In genomic region chr11:65110354-65110861, GRCh38 we compare ENCODE assay signal across 8 cellular contexts. TPM values are rescaled to one million over a fixed set of nuclear protein-coding genes. Genes with fewer than 3 reads are reported as not detected.
DNase-seq lines count a peak whose midpoint lies in the region; ATAC-seq and TF ChIP-seq lines count a peak whose summit lies in the region.

No MANE protein-coding gene starts in this region.

- H3K36me3 ChIP-seq in OCI-LY1 (ENCODE audit: insufficient read depth, low read length) (peaks cover 33% of the 10 kb centered on the region; the same call in 1 of the 2 replicates), endocrine pancreas (ENCODE audit: control insufficient read depth, insufficient read depth, low read length) (peaks cover 6% of the 10 kb centered on the region)

- peak; percentile 83 for DNase-seq in DMS79 treated with DMSO at 0.1 percent for 48 hours (lab: John Stamatoyannopoulos, UW)
- peak; percentile 83 for DNase-seq in Jurkat, Clone E6-1 (ENCODE audit: low read depth, low spot score)
- DNase-seq in activated CD8-positive, alpha-beta memory T cell treated with anti-CD3 and anti-CD28 coated beads, Interleukin-2, amount 10 ng/mL, durations not matched to agents 7 days and 5 days: peak; percentile 96
- peak; percentile 89 for DNase-seq in midbrain (lab: John Stamatoyannopoulos, UW)
- DNase-seq in stimulated activated CD8-positive, alpha-beta memory T cell treated with anti-CD3 and anti-CD28 coated beads, Interleukin-4, amount 100 ng/mL, for 1 hour (ENCODE audit: low read depth in 2 of 2, low spot score in 1 of 2): peak; percentile 92 to 97

- peak overlapping the region; percentile 3; the same call in 1 of the 2 replicates for H3K4me2 ChIP-seq in OCI-LY1 (ENCODE audit: low read length)

- H4K20me1 ChIP-seq in OCI-LY1 (ENCODE audit: insufficient read depth, low read length): no peaks in the 10 kb centered on the region

- peaks cover 8% of the 10 kb centered on the region for H3K36me3 Mint-ChIP-seq in activated CD8-positive, alpha-beta memory T cell treated with anti-CD3 and anti-CD28 coated beads, Interleukin-2, amount 10 ng/mL, durations not matched to agents 7 days and 5 days

- H3K79me2 ChIP-seq in OCI-LY1 (ENCODE audit: insufficient read depth, low read length): no peaks in the 10 kb centered on the region

- H3K9me3 ChIP-seq in OCI-LY1 (ENCODE audit: low read length) (no peaks in the 10 kb centered on the region), endocrine pancreas (ENCODE audit: control insufficient read depth, low read length) (no peaks in the 10 kb centered on the region)

- no peak overlapping the region for H3K4me3 Mint-ChIP-seq in activated CD8-positive, alpha-beta memory T cell treated with anti-CD3 and anti-CD28 coated beads, Interleukin-2, amount 10 ng/mL, durations not matched to agents 7 days and 5 days

- TF ChIP-seq CTCF in OCI-LY1 (IDR thresholded peaks at IDR 0.05; ENCODE audit: low read length): peak; percentile 91

- H3K27ac ChIP-seq in OCI-LY1 (ENCODE audit: low read depth, low read length, poor library complexity, severe bottlenecking): peak overlapping the region; percentile 55

- H3K4me3 ChIP-seq in Jurkat, Clone E6-1 (ENCODE audit: low read length): no peak overlapping the region
- H3K4me3 ChIP-seq in OCI-LY1 (ENCODE audit: low read depth, low read length, poor library complexity, severe bottlenecking): no peak overlapping the region
- H3K4me3 ChIP-seq in endocrine pancreas (ENCODE audit: control insufficient read depth, insufficient read depth, low read length): no peak overlapping the region

- CTCF ChIA-PET in activated CD8-positive, alpha-beta memory T cell treated with anti-CD3 and anti-CD28 coated beads, Interleukin-2, amount 10 ng/mL, durations not matched to agents 7 days and 5 days (lab: Charles Lee): interaction anchor here (0.6 to 5.4 kb wide), 39 partner anchors 10 to 332 kb away, joined by 3 to 114 read pairs (median 4); partner anchors contain the start of genes ARL2, CAPN1, CDC42EP2 and CDCA5

- H3F3A ChIP-seq in OCI-LY1 (ENCODE audit: insufficient read depth, low read length): 0 out of 2 replicates have a peak, but pooled peaks cover 5% of the 10 kb centered on the region

- no peaks in the 10 kb centered on the region for H3K9me3 Mint-ChIP-seq in activated CD8-positive, alpha-beta memory T cell treated with anti-CD3 and anti-CD28 coated beads, Interleukin-2, amount 10 ng/mL, durations not matched to agents 7 days and 5 days (ENCODE audit: low read depth)

- peak; percentile 40 for ATAC-seq in activated CD8-positive, alpha-beta memory T cell treated with anti-CD3 and anti-CD28 coated beads, Interleukin-2, amount 10 ng/mL, durations not matched to agents 7 days and 5 days
- ATAC-seq in HG03571 (IDR thresholded peaks at IDR 0.05; ENCODE audit: unreplicated experiment): no peak

- no peaks in the 10 kb centered on the region for H3K27me3 Mint-ChIP-seq in activated CD8-positive, alpha-beta memory T cell treated with anti-CD3 and anti-CD28 coated beads, Interleukin-2, amount 10 ng/mL, durations not matched to agents 7 days and 5 days

- H3K9me2 ChIP-seq in OCI-LY1 (ENCODE audit: low read depth, low read length): no peaks in the 10 kb centered on the region

- peaks cover 41% of the 10 kb centered on the region for H3K4me1 Mint-ChIP-seq in activated CD8-positive, alpha-beta memory T cell treated with anti-CD3 and anti-CD28 coated beads, Interleukin-2, amount 10 ng/mL, durations not matched to agents 7 days and 5 days

- no peaks in the 10 kb centered on the region for H3K27me3 ChIP-seq in OCI-LY1 (ENCODE audit: insufficient read depth, low read length)
- no peaks in the 10 kb centered on the region for H3K27me3 ChIP-seq in endocrine pancreas (ENCODE audit: control insufficient read depth, insufficient read depth, low read length)

- H3K9ac ChIP-seq in OCI-LY1 (ENCODE audit: low read length) (peak overlapping the region; percentile 5; the same call in 1 of the 2 replicates), endocrine pancreas (ENCODE audit: control insufficient read depth, insufficient read depth, low read length) (peak overlapping the region; percentile 57)

- no peak overlapping the region for H2AFZ ChIP-seq in OCI-LY1 (ENCODE audit: low read length)

- H3K4me1 ChIP-seq in OCI-LY1 (ENCODE audit: insufficient read depth, low read length, severe bottlenecking) (peaks cover 31% of the 10 kb centered on the region), endocrine pancreas (ENCODE audit: control insufficient read depth, insufficient read depth, low read length) (no peaks in the 10 kb centered on the region)

- H3K27ac Mint-ChIP-seq in activated CD8-positive, alpha-beta memory T cell treated with anti-CD3 and anti-CD28 coated beads, Interleukin-2, amount 10 ng/mL, durations not matched to agents 7 days and 5 days: peak overlapping the region; percentile 74

RNA-seq across cellular contexts. Expression of gene TM7SF2, which starts 1.3 kb away (rescaled TPM):
- polyA plus RNA-seq in Jurkat, Clone E6-1 (2012; ENCODE audit: insufficient read depth, insufficient read length): 42.4 TPM
- total RNA-seq in activated CD8-positive, alpha-beta memory T cell treated with anti-CD3 and anti-CD28 coated beads, Interleukin-2, amount 10 ng/mL, durations not matched to agents 7 days and 5 days: 10 to 100 TPM; 21.0 to 26.2 TPM

RNA-seq across cellular contexts. Expression of gene ZNHIT2, which starts 7.1 kb away (rescaled TPM):
- polyA plus RNA-seq in Jurkat, Clone E6-1 (2012; ENCODE audit: insufficient read depth, insufficient read length): 8.3 TPM
- 10 to 100 TPM; 10.5 to 13.5 TPM for total RNA-seq in activated CD8-positive, alpha-beta memory T cell treated with anti-CD3 and anti-CD28 coated beads, Interleukin-2, amount 10 ng/mL, durations not matched to agents 7 days and 5 days

RNA-seq across cellular contexts. Expression of gene FAU, which starts 11.5 kb away (rescaled TPM):
- 1,669 TPM for polyA plus RNA-seq in Jurkat, Clone E6-1 (2012; ENCODE audit: insufficient read depth, insufficient read length)
- total RNA-seq in activated CD8-positive, alpha-beta memory T cell treated with anti-CD3 and anti-CD28 coated beads, Interleukin-2, amount 10 ng/mL, durations not matched to agents 7 days and 5 days: 100 to 1,000 TPM; 899 to 972 TPM

RNA-seq across cellular contexts. Expression of gene MRPL49, which starts 11.7 kb away (rescaled TPM):
- 94.3 TPM for polyA plus RNA-seq in Jurkat, Clone E6-1 (2012; ENCODE audit: insufficient read depth, insufficient read length)
- total RNA-seq in activated CD8-positive, alpha-beta memory T cell treated with anti-CD3 and anti-CD28 coated beads, Interleukin-2, amount 10 ng/mL, durations not matched to agents 7 days and 5 days: 10 to 100 TPM; 42.0 to 61.7 TPM

RNA-seq across cellular contexts. Expression of gene VPS51, which starts 14.4 kb away (rescaled TPM):
- 98.6 TPM for polyA plus RNA-seq in Jurkat, Clone E6-1 (2012; ENCODE audit: insufficient read depth, insufficient read length)
- total RNA-seq in activated CD8-positive, alpha-beta memory T cell treated with anti-CD3 and anti-CD28 coated beads, Interleukin-2, amount 10 ng/mL, durations not matched to agents 7 days and 5 days: 100 to 1,000 TPM; 104 to 116 TPM
